10 cellular contexts compared by ENCODE assay signal in genomic region chr11:2271077-2271326, GRCh38. TPM values are rescaled to one million over a fixed set of nuclear protein-coding genes. Genes with fewer than 3 reads are reported as not detected.
DNase-seq lines count a peak whose midpoint lies in the region; ATAC-seq and TF ChIP-seq lines count a peak whose summit lies in the region.
"Had no signal": no experiment of that assay in that cellular context is flagged by ENCODE, and none has a peak within 500 bp of the region (broad histone marks: within the 10 kb centered on the region; RNA-seq: fewer than 3 reads in every experiment).

No MANE protein-coding gene starts in this region.

- TF ChIP-seq CTCF in colonic mucosa (IDR thresholded peaks at IDR 0.05) (no peak), thyroid gland (IDR thresholded peaks at IDR 0.05) (no peak), GM13977 (IDR thresholded peaks at IDR 0.05; ENCODE audit: extremely low read depth, insufficient read depth, missing control alignments) (no peak)

- peaks cover 13 to 33% (median 19%) of the 10 kb centered on the region in 3 donors for H3K4me1 Mint-ChIP-seq in naive B cell

- H3K27ac Mint-ChIP-seq in naive B cell = no peak overlapping the region

- WGBS in thyroid gland, 2 donors = 4% methylated on average over 5 of the region's 28 CpGs; no CpG with 5 or more reads in 1 of the 2 donors

- peak overlapping the region; percentile 30 for H3K4me3 ChIP-seq in colonic mucosa
- H3K4me3 ChIP-seq in thyroid gland (replicated peaks in 1 of 3) = no peak overlapping the region

- H3K4me3 Mint-ChIP-seq in naive B cell = peak overlapping the region in 1 of 8 donors; percentile 70

- no peaks in the 10 kb centered on the region for H3K9me3 Mint-ChIP-seq in naive B cell

- no peak overlapping the region for H3K9ac ChIP-seq in colonic mucosa (ENCODE audit: low read depth in 2 of 2, low read length in 2 of 2)

- H3K4me1 ChIP-seq in colonic mucosa (no peaks in the 10 kb centered on the region), thyroid gland (peaks cover 7 to 40% of the 10 kb centered on the region in 2 donors)

- TF ChIP-seq POLR2A in thyroid gland (IDR thresholded peaks at IDR 0.05) = no peak

- H3K9me3 ChIP-seq in colonic mucosa = no peaks in the 10 kb centered on the region
- no peaks in the 10 kb centered on the region for H3K9me3 ChIP-seq in thyroid gland

- H3K27me3 ChIP-seq in colonic mucosa (peaks cover 30% of the 10 kb centered on the region), thyroid gland (no peaks in the 10 kb centered on the region)

- intact Hi-C loops in colonic mucosa (cut with DNase I) (no loop called here), thyroid gland (cut with DNase I) (no loop called here)

- in situ Hi-C loops in GM13977 (cut with MboI; ENCODE audit: low pct_unique_long_range_greater_than_20kb, low sequenced_read_pairs, unreplicated experiment) = no loop called here

- H3K27me3 Mint-ChIP-seq in naive B cell = peaks cover 10 to 48% (median 43%) of the 10 kb centered on the region in 3 donors

- H3K36me3 ChIP-seq in colonic mucosa = no peaks in the 10 kb centered on the region
- no peaks in the 10 kb centered on the region for H3K36me3 ChIP-seq in thyroid gland

- H3K36me3 Mint-ChIP-seq in naive B cell = no peaks in the 10 kb centered on the region

- H3K27ac ChIP-seq in colonic mucosa (no peak overlapping the region), thyroid gland (no peak overlapping the region)

- DNase-seq in activated CD8-positive, alpha-beta memory T cell treated with anti-CD3 and anti-CD28 coated beads for 4 hours (ENCODE audit: low read depth in 2 of 2) = peak; percentile 51
- DNase-seq in activated CD8-positive, alpha-beta memory T cell treated with anti-CD3 and anti-CD28 coated beads, Interleukin-2, amount 50 U/mL, for 48 hours = no peak
- DNase-seq in colonic mucosa = peak; percentile 39
- peak; percentile 46 for DNase-seq in naive B cell
- DNase-seq in thyroid gland = peak; percentile 25 to 26
- no peak for DNase-seq in NCI-H146 treated with DMSO at 0.1 percent for 48 hours (lab: John Stamatoyannopoulos, UW; ENCODE audit: unreplicated experiment)
- DNase-seq in GM13977 (ENCODE audit: low spot score) = no peak

- ATAC-seq in naive B cell (ENCODE audit: low read depth in 2 of 2) = peak; percentile 56 to 57
- ATAC-seq in GM18502 (IDR thresholded peaks at IDR 0.05; ENCODE audit: poor library complexity, unreplicated experiment) = no peak

RNA-seq across cellular contexts. Expression of gene ASCL2, which starts 0.6 kb away (rescaled TPM):
- total RNA-seq in colonic mucosa = 10 to 100 TPM in 1 of 2 donors, 1 to 10 TPM in 1; 4.8 to 16.4 TPM
- polyA plus RNA-seq in naive B cell (ENCODE audit: low read depth in 6 of 6) = 1 to 10 TPM in 1 of 6 donors, under 1 TPM in 4, not detected in 1; 0.35 to 1.7 (median 0.60) TPM
- 1 to 10 TPM in 1 of 4 donors, under 1 TPM in 3; 0.46 to 2.9 (median 0.66) TPM for total RNA-seq in thyroid gland
- total RNA-seq: astrocyte had no signal
- polyA plus RNA-seq: AG04450 had no signal

RNA-seq across cellular contexts. Expression of gene C11orf21, which starts 30.7 kb away (rescaled TPM):
- total RNA-seq in colonic mucosa (under 1 TPM; 0.11 to 0.52 TPM), thyroid gland (under 1 TPM; 0.15 to 0.67 (median 0.45) TPM)
- 10 to 100 TPM in 3 of 6 donors, 1 to 10 TPM in 3; 8.3 to 15.4 (median 10.2) TPM for polyA plus RNA-seq in naive B cell (ENCODE audit: low read depth in 6 of 6)
- total RNA-seq: astrocyte had no signal
- polyA plus RNA-seq: AG04450 had no signal

RNA-seq across cellular contexts. Expression of gene TSPAN32, which starts 30.8 kb away (rescaled TPM):
- total RNA-seq in colonic mucosa (under 1 TPM; 0.40 to 0.62 TPM), thyroid gland (under 1 TPM in 2 of 4 donors, not detected in 2; 0.33 to 0.45 TPM)
- polyA plus RNA-seq in naive B cell (ENCODE audit: low read depth in 6 of 6) = 10 to 100 TPM in 4 of 6 donors, 1 to 10 TPM in 2; 6.5 to 24.0 (median 13.5) TPM
- total RNA-seq: astrocyte had no signal

Comparison
In these comparisons a context has a peak if more than half of its experiments do, and no peak if none do; other contexts are left out.
1. DNase-seq: peak in activated CD8-positive, alpha-beta memory T cell treated with anti-CD3 and anti-CD28 coated beads for 4 hours (2 of 2), colonic mucosa (single experiment), naive B cell (single experiment) and thyroid gland (2 of 2); none in activated CD8-positive, alpha-beta memory T cell treated with anti-CD3 and anti-CD28 coated beads, Interleukin-2, amount 50 U/mL, for 48 hours (single experiment), NCI-H146 treated with DMSO at 0.1 percent for 48 hours (single experiment) and GM13977 (single experiment).